ENCODE assay signal across 21 cellular contexts in the genomic region with DNA sequence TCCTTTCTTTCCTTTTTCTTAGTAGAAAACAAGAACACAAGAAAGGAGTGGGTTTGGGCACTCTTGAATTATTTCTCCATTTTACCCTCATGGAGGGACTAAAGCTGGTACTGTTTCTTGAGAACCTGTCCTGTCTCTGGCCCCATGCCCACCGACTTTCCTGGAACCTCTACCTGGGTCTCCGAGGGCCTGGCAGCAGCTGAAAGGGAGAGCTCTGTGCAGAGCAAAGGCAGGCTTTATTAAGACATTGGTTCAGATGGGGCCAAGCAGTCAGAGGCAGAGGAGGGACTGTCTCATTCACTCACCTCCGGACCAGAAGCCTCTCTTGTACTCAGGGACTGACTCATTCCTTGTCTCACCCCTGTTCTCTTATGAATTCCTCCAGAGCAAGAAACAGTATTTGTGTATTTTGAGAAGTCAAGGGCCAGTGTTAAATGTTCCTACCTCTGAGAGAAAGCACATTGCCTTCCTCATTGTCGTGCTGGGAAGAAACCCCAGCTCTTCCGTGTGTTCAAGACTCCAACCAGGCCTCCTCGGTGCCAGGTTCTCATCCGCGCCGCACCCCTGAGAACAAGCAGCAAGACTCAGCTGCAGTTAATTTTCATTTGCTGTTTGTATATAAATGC.
A peak's percentile ranks its signal among the peaks of the same experiment; 100 is the strongest.
DNase-seq lines count a peak whose midpoint lies in the region; ATAC-seq and TF ChIP-seq lines count a peak whose summit lies in the region.
"Had no signal": no experiment of that assay in that cellular context is flagged by ENCODE, and none has a peak within 500 bp of the region (broad histone marks: within the 10 kb centered on the region; RNA-seq: fewer than 3 reads in every experiment).

No MANE protein-coding gene starts in this region.

- H3K9ac ChIP-seq in IMR-90 (ENCODE audit: low read depth, low read length): no peak overlapping the region
- no peak overlapping the region for H3K9ac ChIP-seq in mesenchymal stem cell (ENCODE audit: low read length)

- CTCF ChIA-PET in IMR-90 (lab: Yijun Ruan, JAX): interaction anchor here (1.0 kb wide), 1 partner anchor 9 kb away, joined by 3 read pairs; no protein-coding TSS in a partner anchor
- CTCF ChIA-PET in CD4-positive, alpha-beta memory T cell (lab: Charles Lee; ENCODE audit: partially characterized antibody): no interaction called here

- TF ChIP-seq POLR2A in IMR-90 (IDR thresholded peaks at IDR 0.05; ENCODE audit: low read depth, low read length): no peak

- peak; percentile 88 for ATAC-seq in IMR-90 (ENCODE audit: low read depth)
- peak; percentile 34 for ATAC-seq in stimulated activated effector memory CD8-positive, alpha-beta T cell treated with anti-CD3 and anti-CD28 coated beads, Interleukin-12 subunit alpha, Interleukin-12 subunit beta, amount 100 ng/mL, for 72 hours
- no peak for ATAC-seq in activated CD4-positive, CD25-positive, alpha-beta regulatory T cell treated with anti-CD3 and anti-CD28 coated beads, Interleukin-2, amount 50 U/mL, for 24 hours
- no peak for ATAC-seq in GM18502 (IDR thresholded peaks at IDR 0.05; ENCODE audit: poor library complexity, unreplicated experiment)
- ATAC-seq: CD8-positive, alpha-beta T cell; T-cell had no signal

- H3K27ac ChIP-seq in IMR-90 (ENCODE audit: insufficient read depth, low read length): no peak overlapping the region
- no peak overlapping the region for H3K27ac ChIP-seq in mesenchymal stem cell (ENCODE audit: low read length, poor library complexity, severe bottlenecking)
- H3K27ac ChIP-seq in CD4-positive, alpha-beta memory T cell (ENCODE audit: low read depth, low read length): no peak overlapping the region
- H3K27ac ChIP-seq: adrenal gland had no signal

- 0 out of 2 replicates have a peak overlapping the region, but pooled peaks have one; percentile 21 for H3K4me2 ChIP-seq in IMR-90 (ENCODE audit: low read depth, low read length)
- no peak overlapping the region for H3K4me2 ChIP-seq in mesenchymal stem cell (ENCODE audit: low read length, poor library complexity, severe bottlenecking)

- H3K4me1 ChIP-seq in IMR-90 (ENCODE audit: control insufficient read depth, insufficient read depth, low read length) (peaks cover 11% of the 10 kb centered on the region), mesenchymal stem cell (ENCODE audit: control insufficient read depth, insufficient read depth, low read depth, low read length) (peaks cover 8% of the 10 kb centered on the region)
- no peaks in the 10 kb centered on the region for H3K4me1 ChIP-seq in CD4-positive, alpha-beta memory T cell (ENCODE audit: insufficient read depth, low read length)
- H3K4me1 ChIP-seq: adrenal gland had no signal

- H3K23ac ChIP-seq in IMR-90 (ENCODE audit: low read depth, low read length) (no peak overlapping the region), mesenchymal stem cell (ENCODE audit: low read length in 2 of 2) (no peak overlapping the region)

- WGBS in IMR-90 (ENCODE audit: extremely low coverage in 2 of 2, insufficient read length in 1 of 2), 2 experiments: no CpG with 5 or more reads among the region's 9 CpGs
- WGBS in mesenchymal stem cell: 60% methylated on average over 4 of the region's 9 CpGs

- H4K91ac ChIP-seq in IMR-90 (ENCODE audit: insufficient read depth, low read depth, low read length): no peak overlapping the region
- H4K91ac ChIP-seq in mesenchymal stem cell (ENCODE audit: low read length): no peak overlapping the region

- dilution Hi-C loops in IMR-90 (cut with HindIII; ENCODE audit: low sequenced_read_pairs, unreplicated experiment): no loop called here

- H3K36me3 ChIP-seq in IMR-90 (ENCODE audit: control insufficient read depth, insufficient read depth, low read length) (no peaks in the 10 kb centered on the region), mesenchymal stem cell (ENCODE audit: control insufficient read depth in 1 of 2, insufficient read depth in 2 of 2, low read depth in 1 of 2, low read length in 2 of 2) (no peaks in the 10 kb centered on the region)
- no peaks in the 10 kb centered on the region for H3K36me3 ChIP-seq in CD4-positive, alpha-beta memory T cell (ENCODE audit: insufficient read depth, low read length)
- H3K36me3 ChIP-seq: adrenal gland had no signal

- no peak overlapping the region for H3K4ac ChIP-seq in IMR-90 (ENCODE audit: low read depth, low read length)
- H3K4ac ChIP-seq in mesenchymal stem cell (ENCODE audit: low read depth in 1 of 2, low read length in 2 of 2): no peak overlapping the region

- no peaks in the 10 kb centered on the region for H3K9me3 ChIP-seq in IMR-90 (ENCODE audit: control insufficient read depth, insufficient read depth, low read length)
- no peaks in the 10 kb centered on the region for H3K9me3 ChIP-seq in mesenchymal stem cell (ENCODE audit: control insufficient read depth, low read length)
- no peaks in the 10 kb centered on the region for H3K9me3 ChIP-seq in CD4-positive, alpha-beta memory T cell (ENCODE audit: control insufficient read depth in 1 of 2, low read length in 2 of 2)
- H3K9me3 ChIP-seq: adrenal gland had no signal

- POLR2A ChIA-PET in IMR-90 (lab: Charles Lee; ENCODE audit: unreplicated experiment): no interaction called here
- POLR2A ChIA-PET in CD4-positive, alpha-beta memory T cell (lab: Charles Lee; ENCODE audit: partially characterized antibody): no interaction called here

- H4K5ac ChIP-seq in IMR-90 (ENCODE audit: low read depth, low read length): no peak overlapping the region

- H3K36me3 Mint-ChIP-seq in stimulated activated effector memory CD8-positive, alpha-beta T cell treated with anti-CD3 and anti-CD28 coated beads, Interleukin-12 subunit alpha, Interleukin-12 subunit beta, amount 100 ng/mL, for 72 hours: no peaks in the 10 kb centered on the region
- H3K36me3 Mint-ChIP-seq in CD4-positive, alpha-beta memory T cell: peaks cover 4 to 27% of the 10 kb centered on the region in 2 donors

- H3K4me1 Mint-ChIP-seq in stimulated activated effector memory CD8-positive, alpha-beta T cell treated with anti-CD3 and anti-CD28 coated beads, Interleukin-12 subunit alpha, Interleukin-12 subunit beta, amount 100 ng/mL, for 72 hours: no peaks in the 10 kb centered on the region
- no peaks in the 10 kb centered on the region for H3K4me1 Mint-ChIP-seq in CD4-positive, alpha-beta memory T cell
- H3K4me1 Mint-ChIP-seq: T-cell had no signal

- no peaks in the 10 kb centered on the region for H3K9me3 Mint-ChIP-seq in stimulated activated effector memory CD8-positive, alpha-beta T cell treated with anti-CD3 and anti-CD28 coated beads, Interleukin-12 subunit alpha, Interleukin-12 subunit beta, amount 100 ng/mL, for 72 hours
- peaks cover 0 to 2% (median 0%) of the 10 kb centered on the region in 8 donors for H3K9me3 Mint-ChIP-seq in CD4-positive, alpha-beta memory T cell
- H3K9me3 Mint-ChIP-seq: CD8-positive, alpha-beta T cell had no signal

- TF ChIP-seq CTCF in IMR-90 (conservative IDR thresholded peaks at IDR 0.05; ENCODE audit: low read depth, low read length): no peak
- TF ChIP-seq CTCF in epithelial cell of esophagus (IDR thresholded peaks at IDR 0.05; ENCODE audit: insufficient read depth, low read depth, low read length, missing control alignments): no peak

- H2BK5ac ChIP-seq in IMR-90 (ENCODE audit: low read depth, low read length, poor library complexity, severe bottlenecking): no peak overlapping the region
- no peak overlapping the region for H2BK5ac ChIP-seq in mesenchymal stem cell (ENCODE audit: low read depth, low read length, poor library complexity, severe bottlenecking)

- H3K4me3 Mint-ChIP-seq in stimulated activated effector memory CD8-positive, alpha-beta T cell treated with anti-CD3 and anti-CD28 coated beads, Interleukin-12 subunit alpha, Interleukin-12 subunit beta, amount 100 ng/mL, for 72 hours: no peak overlapping the region
- no peak overlapping the region for H3K4me3 Mint-ChIP-seq in CD4-positive, alpha-beta memory T cell
- H3K4me3 Mint-ChIP-seq: CD8-positive, alpha-beta T cell; T-cell had no signal

- H3K79me1 ChIP-seq in IMR-90 (ENCODE audit: low read depth in 1 of 2, low read length in 2 of 2) (no peaks in the 10 kb centered on the region), mesenchymal stem cell (replicated peaks; ENCODE audit: low read length, poor library complexity, severe bottlenecking) (no peaks in the 10 kb centered on the region)

- no TSS peak for BruUV-seq in IMR-90 (replicated peaks; lab: Mats Ljungman, UMichigan)

- H3K27me3 ChIP-seq in IMR-90 (ENCODE audit: control insufficient read depth, insufficient read depth, low read length): no peaks in the 10 kb centered on the region
- H3K27me3 ChIP-seq in mesenchymal stem cell (ENCODE audit: control insufficient read depth in 1 of 2, insufficient read depth in 1 of 2, low read length in 2 of 2): no peaks in the 10 kb centered on the region
- H3K27me3 ChIP-seq in CD4-positive, alpha-beta memory T cell (ENCODE audit: insufficient read depth, low read length): no peaks in the 10 kb centered on the region
- H3K27me3 ChIP-seq: adrenal gland had no signal

- no peak overlapping the region for H2BK12ac ChIP-seq in mesenchymal stem cell (ENCODE audit: low read length in 2 of 2)

- H3K4me3 ChIP-seq in IMR-90 (ENCODE audit: insufficient read depth, low read depth, low read length) (no peak overlapping the region), epithelial cell of esophagus (ENCODE audit: low read length) (no peak overlapping the region), mesenchymal stem cell (ENCODE audit: insufficient read depth in 1 of 2, low read depth in 1 of 2, low read length in 2 of 2) (no peak overlapping the region)
- no peak overlapping the region for H3K4me3 ChIP-seq in CD4-positive, alpha-beta memory T cell (ENCODE audit: low read length in 2 of 2)
- H3K4me3 ChIP-seq: adrenal gland, lung had no signal

- H3K56ac ChIP-seq in IMR-90 (ENCODE audit: extremely low read depth, insufficient read depth, low read length): no peak overlapping the region

- DNase-seq in IMR-90 (peak; percentile 76), epithelial cell of esophagus (ENCODE audit: low read depth) (peak; percentile 22), mesenchymal stem cell (peak; percentile 64), H4 (ENCODE audit: low spot score) (no peak)
- no peak for DNase-seq in stimulated activated effector memory CD8-positive, alpha-beta T cell treated with anti-CD3 and anti-CD28 coated beads, Interleukin-12 subunit alpha, Interleukin-12 subunit beta, amount 100 ng/mL, for 72 hours (ENCODE audit: low spot score in 2 of 2)
- no peak for DNase-seq in CD4-positive, alpha-beta memory T cell
- DNase-seq: activated CD4-positive, alpha-beta T cell treated with anti-CD3 and anti-CD28 coated beads, Interleukin-2, amount 50 U/mL, for 1 hour; activated gamma-delta T cell; adrenal gland; caudate nucleus; CD8-positive, alpha-beta T cell; DMS79 treated with DMSO at 0.1 percent for 48 hours; GOT3; NCI-H2171; NCI-H526; Right ventricle myocardium superior; stimulated activated CD4-positive, alpha-beta T cell treated with anti-CD3 and anti-CD28 coated beads, Interleukin-12 subunit alpha, Interleukin-12 subunit beta, amount 100 ng/mL, for 4 hours; T-cell had no signal

- H3K9me1 ChIP-seq in IMR-90 (ENCODE audit: insufficient read depth, low read length): no peaks in the 10 kb centered on the region

- H2AK9ac ChIP-seq in IMR-90 (replicated peaks; ENCODE audit: low read depth, low read length, poor library complexity): no peak overlapping the region

- H3K14ac ChIP-seq in IMR-90 (replicated peaks; ENCODE audit: low read depth, low read length): no peak overlapping the region
- no peak overlapping the region for H3K14ac ChIP-seq in mesenchymal stem cell (ENCODE audit: low read length in 2 of 2)

- no peaks in the 10 kb centered on the region for H4K20me1 ChIP-seq in IMR-90 (ENCODE audit: insufficient read depth, low read length)

- H3K18ac ChIP-seq in IMR-90 (ENCODE audit: low read depth, low read length): no peak overlapping the region
- no peak overlapping the region for H3K18ac ChIP-seq in mesenchymal stem cell (ENCODE audit: low read depth in 1 of 2, low read length in 2 of 2)

- H2AFZ ChIP-seq in IMR-90 (replicated peaks; ENCODE audit: low read length, poor library complexity) (peak overlapping the region; percentile 57), mesenchymal stem cell (ENCODE audit: low read depth, low read length) (no peak overlapping the region)

- H2BK20ac ChIP-seq in IMR-90 (ENCODE audit: low read depth, low read length): no peak overlapping the region

- H2BK120ac ChIP-seq in IMR-90 (ENCODE audit: low read depth, low read length): no peak overlapping the region
- H2BK120ac ChIP-seq in mesenchymal stem cell (ENCODE audit: low read depth, low read length): no peak overlapping the region

- H4K8ac ChIP-seq in IMR-90 (ENCODE audit: low read depth in 2 of 2, low read length in 2 of 2) (no peak overlapping the region), mesenchymal stem cell (ENCODE audit: low read length) (no peak overlapping the region)

- H2BK15ac ChIP-seq in IMR-90 (ENCODE audit: low read depth, low read length): no peak overlapping the region
- H2BK15ac ChIP-seq in mesenchymal stem cell (ENCODE audit: low read depth, poor library complexity, severe bottlenecking): no peak overlapping the region

- intact Hi-C loops in IMR-90 (cut with micrococcal nuclease): no loop called here
- intact Hi-C loops in CD4-positive, alpha-beta memory T cell (cut with micrococcal nuclease): no loop called here

- TF ChIP-seq RAD21 in IMR-90 (IDR thresholded peaks at IDR 0.05; ENCODE audit: low read length): no peak

- H2AK5ac ChIP-seq in IMR-90 (ENCODE audit: low read depth, low read length): no peak overlapping the region
- no peak overlapping the region for H2AK5ac ChIP-seq in mesenchymal stem cell (ENCODE audit: low read length, severe bottlenecking)

- peak overlapping the region; percentile 15 for H3K27ac Mint-ChIP-seq in stimulated activated effector memory CD8-positive, alpha-beta T cell treated with anti-CD3 and anti-CD28 coated beads, Interleukin-12 subunit alpha, Interleukin-12 subunit beta, amount 100 ng/mL, for 72 hours
- no peak overlapping the region for H3K27ac Mint-ChIP-seq in CD4-positive, alpha-beta memory T cell
- H3K27ac Mint-ChIP-seq: CD8-positive, alpha-beta T cell; T-cell had no signal

- in situ Hi-C loops in IMR-90 (cut with MboI; ENCODE audit: low sequenced_read_pairs): no loop called here

- H3K27me3 Mint-ChIP-seq in CD4-positive, alpha-beta memory T cell: no peaks in the 10 kb centered on the region
- H3K27me3 Mint-ChIP-seq: T-cell had no signal

Comparison
In these comparisons a context has a peak if more than half of its experiments do, and no peak if none do; other contexts are left out.
1. ATAC-seq: peak in IMR-90 (single experiment) and stimulated activated effector memory CD8-positive, alpha-beta T cell treated with anti-CD3 and anti-CD28 coated beads, Interleukin-12 subunit alpha, Interleukin-12 subunit beta, amount 100 ng/mL, for 72 hours (single experiment); none in activated CD4-positive, CD25-positive, alpha-beta regulatory T cell treated with anti-CD3 and anti-CD28 coated beads, Interleukin-2, amount 50 U/mL, for 24 hours (0 of 2) and GM18502 (single experiment).
2. DNase-seq: peak in IMR-90 (single experiment), epithelial cell of esophagus (single experiment) and mesenchymal stem cell (single experiment); none in stimulated activated effector memory CD8-positive, alpha-beta T cell treated with anti-CD3 and anti-CD28 coated beads, Interleukin-12 subunit alpha, Interleukin-12 subunit beta, amount 100 ng/mL, for 72 hours (0 of 2), H4 (single experiment) and CD4-positive, alpha-beta memory T cell (0 of 5).